ENCODE assay signal across 2 cellular contexts in the genomic region with DNA sequence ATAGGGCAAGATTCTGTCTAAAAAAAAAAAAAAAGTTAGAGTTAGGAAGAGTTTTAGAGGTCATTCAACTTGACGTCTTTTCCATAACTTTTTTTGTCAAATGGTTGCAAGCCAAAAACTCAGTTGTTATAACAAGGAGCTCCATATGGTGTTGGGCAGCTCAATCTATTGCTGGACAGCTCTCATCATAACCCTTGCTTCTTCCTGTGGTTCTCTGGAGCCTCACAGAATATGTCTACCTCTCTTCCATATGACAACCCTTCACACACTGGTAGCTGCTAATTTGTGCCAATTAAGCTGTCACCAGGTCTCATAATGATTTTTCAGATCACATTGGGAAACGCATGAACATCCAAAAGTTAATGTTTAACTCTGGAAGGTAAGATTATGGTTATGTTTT.
TF ChIP-seq lines count a peak whose summit lies in the region.

No MANE protein-coding gene starts in this region.

TF ChIP-seq in HEK293, 187 proteins besides CTCF, POLR2A, EP300 and RAD21:
- TF ChIP-seq, protein P1, sequence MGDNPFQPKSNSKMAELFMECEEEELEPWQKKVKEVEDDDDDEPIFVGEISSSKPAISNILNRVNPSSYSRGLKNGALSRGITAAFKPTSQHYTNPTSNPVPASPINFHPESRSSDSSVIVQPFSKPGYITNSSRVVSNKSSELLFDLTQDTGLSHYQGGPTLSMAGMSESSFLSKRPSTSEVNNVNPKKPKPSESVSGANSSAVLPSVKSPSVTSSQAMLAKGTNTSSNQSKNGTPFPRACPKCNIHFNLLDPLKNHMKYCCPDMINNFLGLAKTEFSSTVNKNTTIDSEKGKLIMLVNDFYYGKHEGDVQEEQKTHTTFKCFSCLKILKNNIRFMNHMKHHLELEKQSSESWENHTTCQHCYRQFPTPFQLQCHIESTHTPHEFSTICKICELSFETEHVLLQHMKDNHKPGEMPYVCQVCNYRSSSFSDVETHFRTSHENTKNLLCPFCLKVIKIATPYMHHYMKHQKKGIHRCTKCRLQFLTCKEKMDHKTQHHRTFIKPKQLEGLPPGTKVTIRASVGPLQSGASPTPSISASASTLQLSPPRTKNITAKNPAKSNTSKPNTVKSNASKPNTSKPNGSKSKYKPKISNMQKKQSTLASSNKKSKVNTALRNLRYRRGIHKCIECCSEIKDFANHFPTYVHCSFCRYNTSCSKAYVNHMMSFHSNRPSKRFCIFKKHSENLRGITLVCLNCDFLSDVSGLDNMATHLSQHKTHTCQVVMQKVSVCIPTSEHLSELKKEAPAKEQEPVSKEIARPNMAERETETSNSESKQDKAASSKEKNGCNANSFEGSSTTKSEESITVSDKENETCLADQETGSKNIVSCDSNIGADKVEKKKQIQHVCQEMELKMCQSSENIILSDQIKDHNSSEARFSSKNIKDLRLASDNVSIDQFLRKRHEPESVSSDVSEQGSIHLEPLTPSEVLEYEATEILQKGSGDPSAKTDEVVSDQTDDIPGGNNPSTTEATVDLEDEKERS (tag by site-specific recombination; IDR thresholded peaks at IDR 0.05) = no peak
- TF ChIP-seq TRIM28 (IDR thresholded peaks at IDR 0.05; ENCODE audit: borderline replicate concordance, low read length) = no peak
- TF ChIP-seq GLIS1 (tag by site-specific recombination; IDR thresholded peaks at IDR 0.05) = no peak
- TF ChIP-seq ZBTB17 (tag by site-specific recombination; IDR thresholded peaks at IDR 0.05) = no peak
- no peak for TF ChIP-seq ZNF266 (tag by site-specific recombination; IDR thresholded peaks at IDR 0.05; ENCODE audit: low read depth)
- TF ChIP-seq, protein P2, sequence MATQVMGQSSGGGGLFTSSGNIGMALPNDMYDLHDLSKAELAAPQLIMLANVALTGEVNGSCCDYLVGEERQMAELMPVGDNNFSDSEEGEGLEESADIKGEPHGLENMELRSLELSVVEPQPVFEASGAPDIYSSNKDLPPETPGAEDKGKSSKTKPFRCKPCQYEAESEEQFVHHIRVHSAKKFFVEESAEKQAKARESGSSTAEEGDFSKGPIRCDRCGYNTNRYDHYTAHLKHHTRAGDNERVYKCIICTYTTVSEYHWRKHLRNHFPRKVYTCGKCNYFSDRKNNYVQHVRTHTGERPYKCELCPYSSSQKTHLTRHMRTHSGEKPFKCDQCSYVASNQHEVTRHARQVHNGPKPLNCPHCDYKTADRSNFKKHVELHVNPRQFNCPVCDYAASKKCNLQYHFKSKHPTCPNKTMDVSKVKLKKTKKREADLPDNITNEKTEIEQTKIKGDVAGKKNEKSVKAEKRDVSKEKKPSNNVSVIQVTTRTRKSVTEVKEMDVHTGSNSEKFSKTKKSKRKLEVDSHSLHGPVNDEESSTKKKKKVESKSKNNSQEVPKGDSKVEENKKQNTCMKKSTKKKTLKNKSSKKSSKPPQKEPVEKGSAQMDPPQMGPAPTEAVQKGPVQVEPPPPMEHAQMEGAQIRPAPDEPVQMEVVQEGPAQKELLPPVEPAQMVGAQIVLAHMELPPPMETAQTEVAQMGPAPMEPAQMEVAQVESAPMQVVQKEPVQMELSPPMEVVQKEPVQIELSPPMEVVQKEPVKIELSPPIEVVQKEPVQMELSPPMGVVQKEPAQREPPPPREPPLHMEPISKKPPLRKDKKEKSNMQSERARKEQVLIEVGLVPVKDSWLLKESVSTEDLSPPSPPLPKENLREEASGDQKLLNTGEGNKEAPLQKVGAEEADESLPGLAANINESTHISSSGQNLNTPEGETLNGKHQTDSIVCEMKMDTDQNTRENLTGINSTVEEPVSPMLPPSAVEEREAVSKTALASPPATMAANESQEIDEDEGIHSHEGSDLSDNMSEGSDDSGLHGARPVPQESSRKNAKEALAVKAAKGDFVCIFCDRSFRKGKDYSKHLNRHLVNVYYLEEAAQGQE (tag by site-specific recombination; IDR thresholded peaks at IDR 0.05) = peak; percentile 86
- TF ChIP-seq ZNF16 (tag by site-specific recombination; IDR thresholded peaks at IDR 0.05; ENCODE audit: low read depth) = no peak
- no peak for TF ChIP-seq ZNF404 (tag by site-specific recombination; IDR thresholded peaks at IDR 0.05)

TF ChIP-seq in HepG2, 621 proteins besides CTCF, POLR2A, EP300 and RAD21 (continued from another document):
- TF ChIP-seq SNRNP70 (IDR thresholded peaks at IDR 0.05; ENCODE audit: low read depth, low read length) = no peak
- TF ChIP-seq, protein P3, sequence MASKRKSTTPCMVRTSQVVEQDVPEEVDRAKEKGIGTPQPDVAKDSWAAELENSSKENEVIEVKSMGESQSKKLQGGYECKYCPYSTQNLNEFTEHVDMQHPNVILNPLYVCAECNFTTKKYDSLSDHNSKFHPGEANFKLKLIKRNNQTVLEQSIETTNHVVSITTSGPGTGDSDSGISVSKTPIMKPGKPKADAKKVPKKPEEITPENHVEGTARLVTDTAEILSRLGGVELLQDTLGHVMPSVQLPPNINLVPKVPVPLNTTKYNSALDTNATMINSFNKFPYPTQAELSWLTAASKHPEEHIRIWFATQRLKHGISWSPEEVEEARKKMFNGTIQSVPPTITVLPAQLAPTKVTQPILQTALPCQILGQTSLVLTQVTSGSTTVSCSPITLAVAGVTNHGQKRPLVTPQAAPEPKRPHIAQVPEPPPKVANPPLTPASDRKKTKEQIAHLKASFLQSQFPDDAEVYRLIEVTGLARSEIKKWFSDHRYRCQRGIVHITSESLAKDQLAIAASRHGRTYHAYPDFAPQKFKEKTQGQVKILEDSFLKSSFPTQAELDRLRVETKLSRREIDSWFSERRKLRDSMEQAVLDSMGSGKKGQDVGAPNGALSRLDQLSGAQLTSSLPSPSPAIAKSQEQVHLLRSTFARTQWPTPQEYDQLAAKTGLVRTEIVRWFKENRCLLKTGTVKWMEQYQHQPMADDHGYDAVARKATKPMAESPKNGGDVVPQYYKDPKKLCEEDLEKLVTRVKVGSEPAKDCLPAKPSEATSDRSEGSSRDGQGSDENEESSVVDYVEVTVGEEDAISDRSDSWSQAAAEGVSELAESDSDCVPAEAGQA (IDR thresholded peaks at IDR 0.05; ENCODE audit: low read depth) = no peak
- TF ChIP-seq, protein P3 (CRISPR knock-in tag; IDR thresholded peaks at IDR 0.05; ENCODE audit: borderline replicate concordance) = no peak
- TF ChIP-seq ZNF788 (CRISPR knock-in tag; IDR thresholded peaks at IDR 0.05; ENCODE audit: borderline replicate concordance) = no peak
- TF ChIP-seq BHLHE40 (IDR thresholded peaks at IDR 0.05; ENCODE audit: low read length) = no peak
- no peak for TF ChIP-seq CBX5 (CRISPR knock-in tag; IDR thresholded peaks at IDR 0.05; ENCODE audit: borderline replicate concordance)
- no peak for TF ChIP-seq YEATS2 (CRISPR knock-in tag; IDR thresholded peaks at IDR 0.05; ENCODE audit: borderline replicate concordance)
- TF ChIP-seq, protein P4, sequence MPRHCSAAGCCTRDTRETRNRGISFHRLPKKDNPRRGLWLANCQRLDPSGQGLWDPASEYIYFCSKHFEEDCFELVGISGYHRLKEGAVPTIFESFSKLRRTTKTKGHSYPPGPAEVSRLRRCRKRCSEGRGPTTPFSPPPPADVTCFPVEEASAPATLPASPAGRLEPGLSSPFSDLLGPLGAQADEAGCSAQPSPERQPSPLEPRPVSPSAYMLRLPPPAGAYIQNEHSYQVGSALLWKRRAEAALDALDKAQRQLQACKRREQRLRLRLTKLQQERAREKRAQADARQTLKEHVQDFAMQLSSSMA (CRISPR knock-in tag; IDR thresholded peaks at IDR 0.05) = no peak
- 0 out of 2 replicates have a peak, but pooled peaks have one; percentile 55 for TF ChIP-seq MIER2 (CRISPR knock-in tag; IDR thresholded peaks at IDR 0.05)
- no peak for TF ChIP-seq ZNF207 (IDR thresholded peaks at IDR 0.05; ENCODE audit: borderline replicate concordance)
- TF ChIP-seq, protein P5, sequence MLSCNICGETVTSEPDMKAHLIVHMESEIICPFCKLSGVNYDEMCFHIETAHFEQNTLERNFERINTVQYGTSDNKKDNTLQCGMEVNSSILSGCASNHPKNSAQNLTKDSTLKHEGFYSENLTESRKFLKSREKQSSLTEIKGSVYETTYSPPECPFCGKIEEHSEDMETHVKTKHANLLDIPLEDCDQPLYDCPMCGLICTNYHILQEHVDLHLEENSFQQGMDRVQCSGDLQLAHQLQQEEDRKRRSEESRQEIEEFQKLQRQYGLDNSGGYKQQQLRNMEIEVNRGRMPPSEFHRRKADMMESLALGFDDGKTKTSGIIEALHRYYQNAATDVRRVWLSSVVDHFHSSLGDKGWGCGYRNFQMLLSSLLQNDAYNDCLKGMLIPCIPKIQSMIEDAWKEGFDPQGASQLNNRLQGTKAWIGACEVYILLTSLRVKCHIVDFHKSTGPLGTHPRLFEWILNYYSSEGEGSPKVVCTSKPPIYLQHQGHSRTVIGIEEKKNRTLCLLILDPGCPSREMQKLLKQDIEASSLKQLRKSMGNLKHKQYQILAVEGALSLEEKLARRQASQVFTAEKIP (CRISPR knock-in tag; IDR thresholded peaks at IDR 0.05; ENCODE audit: borderline replicate concordance) = no peak
- TF ChIP-seq GATA4 (IDR thresholded peaks at IDR 0.05; ENCODE audit: borderline replicate concordance, low read depth) = no peak
- TF ChIP-seq TAF15 (IDR thresholded peaks at IDR 0.05; ENCODE audit: low read depth, low read length, poor library complexity, severe bottlenecking) = no peak
- TF ChIP-seq ZSCAN30 (CRISPR knock-in tag; IDR thresholded peaks at IDR 0.05) = no peak
- TF ChIP-seq ZNF576 (CRISPR knock-in tag; IDR thresholded peaks at IDR 0.05) = no peak
- peak; percentile 42; the same call in 1 of the 2 replicates for TF ChIP-seq HNF1A (IDR thresholded peaks at IDR 0.05; ENCODE audit: low read depth)
- no peak for TF ChIP-seq HNF1A (CRISPR knock-in tag; IDR thresholded peaks at IDR 0.05; ENCODE audit: borderline replicate concordance)
- TF ChIP-seq, protein P2 (IDR thresholded peaks at IDR 0.05; ENCODE audit: borderline replicate concordance in 1 of 2, low read depth in 1 of 2, low read length in 2 of 2) = peak; percentile 9 to 87
